In the genomic region with DNA sequence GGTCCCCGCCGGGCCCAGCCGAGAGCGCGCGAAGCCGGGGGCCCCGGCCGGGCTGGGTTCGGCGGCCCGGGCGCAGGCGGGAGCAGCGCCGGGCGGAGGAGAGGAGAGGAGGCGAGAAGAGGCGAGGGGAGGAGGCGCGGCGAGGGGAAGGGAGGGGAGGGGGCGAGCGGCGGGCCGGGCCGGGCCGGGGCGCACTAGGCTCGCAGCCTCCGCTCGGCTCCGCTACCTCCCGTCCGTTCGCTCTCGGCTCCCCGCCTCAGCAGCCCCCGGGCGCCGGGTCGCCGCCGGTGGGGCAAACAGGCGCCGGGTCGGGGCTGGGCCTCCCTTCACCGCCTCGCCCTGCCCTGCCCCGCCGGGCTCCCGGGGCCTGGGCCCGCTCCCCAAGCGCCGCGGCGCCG, we compare ENCODE assay signal across 9 cellular contexts. TPM values are rescaled to one million over a fixed set of nuclear protein-coding genes. Genes with fewer than 3 reads are reported as not detected.
A peak's percentile ranks its signal among the peaks of the same experiment; 100 is the strongest.
DNase-seq lines count a peak whose midpoint lies in the region; ATAC-seq, FAIRE-seq and TF ChIP-seq lines count a peak whose summit lies in the region.
"Had no signal": no experiment of that assay in that cellular context is flagged by ENCODE, and none has a peak within 500 bp of the region (broad histone marks: within the 10 kb centered on the region; RNA-seq: fewer than 3 reads in every experiment).

No MANE protein-coding gene starts in this region.

- H4K20me1 ChIP-seq in keratinocyte (ENCODE audit: control insufficient read depth, extremely low read depth, insufficient read depth, low read length), result peaks cover 4% of the 10 kb centered on the region

- H3K4me3 ChIP-seq in HUES6 (ENCODE audit: low read depth, low read length) (peak overlapping the region; percentile 56), bronchial epithelial cell (ENCODE audit: low read depth, low read length) (peak overlapping the region; percentile 28), keratinocyte (ENCODE audit: control insufficient read depth in 2 of 3, extremely low read depth in 1 of 3, insufficient read depth in 2 of 3, low read depth in 1 of 3, low read length in 3 of 3) (peak overlapping the region; percentile 19 to 48 (median 27))

- H3K27me3 ChIP-seq in HUES6 (ENCODE audit: control insufficient read depth, insufficient read depth, low read length) (peaks cover 22% of the 10 kb centered on the region), bronchial epithelial cell (ENCODE audit: control insufficient read depth, insufficient read depth, low read length) (peaks cover 25% of the 10 kb centered on the region), keratinocyte (ENCODE audit: control insufficient read depth, extremely low read depth, insufficient read depth, low read length) (peaks cover 70% of the 10 kb centered on the region)

- dilution Hi-C loops in keratinocyte (cut with MboI; ENCODE audit: extremely low pct_ligation_motif_present, low sequenced_read_pairs), result no loop called here

- no peak for ATAC-seq in HG03442 (IDR thresholded peaks at IDR 0.05; ENCODE audit: unreplicated experiment)
- ATAC-seq: natural killer cell had no signal

- FAIRE-seq in bronchial epithelial cell (lab: Jason Lieb, UNC) (no peak), keratinocyte (lab: Jason Lieb, UNC) (no peak)

- no peak overlapping the region for H2AFZ ChIP-seq in keratinocyte (ENCODE audit: control insufficient read depth, low read length)

- TF ChIP-seq CTCF in bronchial epithelial cell (IDR thresholded peaks at IDR 0.05; ENCODE audit: insufficient read depth, low read length, severe bottlenecking) (no peak), keratinocyte (optimal IDR thresholded peaks at IDR 0.05 in 1 of 3, IDR thresholded peaks at IDR 0.05 in 1 of 3, conservative IDR thresholded peaks at IDR 0.05 in 1 of 3; ENCODE audit: extremely low read depth in 1 of 3, insufficient read depth in 2 of 3, low read length in 3 of 3) (no peak)

- DNase-seq in bronchial epithelial cell (ENCODE audit: low read depth) (no peak), keratinocyte (ENCODE audit: low read depth, low spot score) (no peak), substantia nigra (lab: John Stamatoyannopoulos, UW) (peak in 2 of 49 donors; percentile 20 to 36), DMS79 (lab: John Stamatoyannopoulos, UW) (no peak), GF-D8 (lab: John Stamatoyannopoulos, UW) (no peak)
- DNase-seq: natural killer cell had no signal

- H3K9me1 ChIP-seq in keratinocyte (ENCODE audit: control insufficient read depth, extremely low read depth, insufficient read depth, low read length), result no peaks in the 10 kb centered on the region

- H3K9ac ChIP-seq in HUES6 (ENCODE audit: low read length) (peak overlapping the region; percentile 0), keratinocyte (ENCODE audit: control insufficient read depth, extremely low read depth, insufficient read depth, low read length) (no peak overlapping the region)

- H3K9me3 ChIP-seq in HUES6 (ENCODE audit: control insufficient read depth, insufficient read depth, low read depth, low read length) (no peaks in the 10 kb centered on the region), keratinocyte (ENCODE audit: control insufficient read depth, low read depth, low read length) (no peaks in the 10 kb centered on the region)

- H3K4me1 ChIP-seq in HUES6 (ENCODE audit: control insufficient read depth, insufficient read depth, low read length), result peaks cover 28% of the 10 kb centered on the region
- H3K4me1 ChIP-seq in keratinocyte (ENCODE audit: control insufficient read depth, extremely low read depth, insufficient read depth, low read length), result no peaks in the 10 kb centered on the region

- H3K79me2 ChIP-seq in keratinocyte (ENCODE audit: control insufficient read depth, insufficient read depth, low read length), result no peaks in the 10 kb centered on the region

- H3K27ac ChIP-seq in HUES6 (ENCODE audit: low read depth, low read length) (no peak overlapping the region), keratinocyte (ENCODE audit: control insufficient read depth, insufficient read depth, low read length) (no peak overlapping the region), substantia nigra (ENCODE audit: low read depth, low read length, poor library complexity, severe bottlenecking) (peak overlapping the region; percentile 17)

- H3K36me3 ChIP-seq in HUES6 (ENCODE audit: control insufficient read depth, insufficient read depth, low read length) (no peaks in the 10 kb centered on the region), bronchial epithelial cell (ENCODE audit: control insufficient read depth, insufficient read depth, low read length) (no peaks in the 10 kb centered on the region), keratinocyte (ENCODE audit: control insufficient read depth in 2 of 2, extremely low read depth in 1 of 2, insufficient read depth in 2 of 2, low read length in 2 of 2) (no peaks in the 10 kb centered on the region)

- peak overlapping the region; percentile 56 for H3K4me2 ChIP-seq in keratinocyte (ENCODE audit: control insufficient read depth, extremely low read depth, insufficient read depth, low read depth, low read length)

RNA-seq across cellular contexts. Expression of a gene that starts 0.3 kb away (rescaled TPM):
- total RNA-seq in bronchial epithelial cell, result under 0.01 and 1.2 TPM in 2 replicates
- 0.26 to 1.5 TPM (median 0.47 TPM) in 3 replicates for polyA plus RNA-seq in keratinocyte
- polyA plus RNA-seq in keratinocyte (2011; ENCODE audit: low read depth), result 4.9 TPM
- 0.53 and 1.5 TPM in 2 replicates for polyA plus RNA-seq in keratinocyte (2011; cell fraction: cytosol; rRNA removed)
- 1.1 and 1.4 TPM in 2 replicates for polyA plus RNA-seq in keratinocyte (2011; cell fraction: nucleus; rRNA removed)
- 0.31 and 5.3 TPM in 2 replicates for polyA plus RNA-seq in keratinocyte (2012; ENCODE audit: low replicate concordance)
- 0.45 to 2.1 TPM in 2 of 3 replicates, not detected in the other for polyA minus RNA-seq in keratinocyte
- 2.7 TPM for polyA minus RNA-seq in keratinocyte (2011; cell fraction: cytosol; rRNA and poly(A)+ RNA removed)
- polyA minus RNA-seq in keratinocyte (2011; cell fraction: nucleus; rRNA and poly(A)+ RNA removed), result 0.74 and 1.5 TPM in 2 replicates
- total RNA-seq: natural killer cell; T-helper 1 cell treated with Interleukin-12 subunit alpha and Interleukin-12 subunit beta and Interleukin-4 antibody, amounts not matched to agents 30 ng/mL and 1 ng/mL, for 36 hours had no signal
